ENCODE assay signal across 8 cellular contexts in genomic region chr17:1627987-1628855, GRCh38. TPM values are rescaled to one million over a fixed set of nuclear protein-coding genes. Genes with fewer than 3 reads are reported as not detected.
DNase-seq lines count a peak whose midpoint lies in the region; ATAC-seq and TF ChIP-seq lines count a peak whose summit lies in the region.

Gene SLC43A2, minus strand, starts transcription at chr17:1628834. Its CDS starts 960 bp downstream, at chr17:1627874.

- no peaks in the 10 kb centered on the region for H3K9me3 ChIP-seq in KOPT-K1 (ENCODE audit: insufficient read depth, low read length, poor library complexity, severe bottlenecking)
- no peaks in the 10 kb centered on the region for H3K9me3 ChIP-seq in gastroesophageal sphincter
- no peaks in the 10 kb centered on the region for H3K9me3 ChIP-seq in neuron (ENCODE audit: low read length)
- H3K9me3 ChIP-seq in subcutaneous abdominal adipose tissue (ENCODE audit: control insufficient read depth in 5 of 5, low read length in 5 of 5): no peaks in the 10 kb centered on the region

- DNase-seq in DMS53 (lab: John Stamatoyannopoulos, UW): peak; percentile 86
- DNase-seq in SHP77 (lab: John Stamatoyannopoulos, UW): peak; percentile 92 to 94
- DNase-seq in activated naive CD4-positive, alpha-beta T cell treated with anti-CD3 and anti-CD28 coated beads, Interleukin-2, amount 10 ng/mL, durations not matched to agents 7 days and 5 days: peak; percentile 83

- H3K4me3 Mint-ChIP-seq in activated naive CD4-positive, alpha-beta T cell treated with anti-CD3 and anti-CD28 coated beads, Interleukin-2, amount 10 ng/mL, durations not matched to agents 7 days and 5 days: peak within 1 kb of the TSS; percentile 82

- H3K9me3 Mint-ChIP-seq in activated naive CD4-positive, alpha-beta T cell treated with anti-CD3 and anti-CD28 coated beads, Interleukin-2, amount 10 ng/mL, durations not matched to agents 7 days and 5 days: no peaks in the 10 kb centered on the region

- CTCF ChIA-PET in activated naive CD4-positive, alpha-beta T cell treated with anti-CD3 and anti-CD28 coated beads, Interleukin-2, amount 10 ng/mL, durations not matched to agents 7 days and 5 days (lab: Charles Lee): interaction anchor here (2.2 to 3.7 kb wide), 2 partner anchors 20 to 55 kb away, joined by 11 to 42 read pairs; partner anchors contain the start of gene RILP

- peak within 1 kb of the TSS in 4 of 5 donors; percentile 58 to 77 (median 74) for H3K9ac ChIP-seq in subcutaneous abdominal adipose tissue (ENCODE audit: low read length in 5 of 5)

- H3K27ac ChIP-seq in KOPT-K1 (ENCODE audit: low read depth, low read length, poor library complexity, severe bottlenecking) (peak within 1 kb of the TSS; percentile 79), gastroesophageal sphincter (peak within 1 kb of the TSS; percentile 57 to 96 (median 92)), subcutaneous abdominal adipose tissue (ENCODE audit: low read depth, low read length) (peak within 1 kb of the TSS; percentile 84)

- H3K36me3 Mint-ChIP-seq in activated naive CD4-positive, alpha-beta T cell treated with anti-CD3 and anti-CD28 coated beads, Interleukin-2, amount 10 ng/mL, durations not matched to agents 7 days and 5 days: no peaks in the 10 kb centered on the region

- H3K4me3 ChIP-seq in gastroesophageal sphincter (peak within 1 kb of the TSS; percentile 59 to 77), neuron (ENCODE audit: low read length) (peak within 1 kb of the TSS; percentile 73), subcutaneous abdominal adipose tissue (ENCODE audit: low read depth in 1 of 5, low read length in 5 of 5) (peak within 1 kb of the TSS; percentile 53 to 95 (median 74))

- 0% methylated on average over 19 to 26 of the region's 95 CpGs for WGBS in gastroesophageal sphincter (ENCODE audit: low coverage in 1 of 2), 2 donors

- H3K27me3 ChIP-seq in gastroesophageal sphincter (no peaks in the 10 kb centered on the region), neuron (ENCODE audit: insufficient read depth, low read length) (no peaks in the 10 kb centered on the region), subcutaneous abdominal adipose tissue (ENCODE audit: control insufficient read depth in 5 of 5, insufficient read depth in 4 of 5, low read length in 5 of 5) (no peaks in the 10 kb centered on the region)

- peak within 1 kb of the TSS; percentile 80 for H3K27ac Mint-ChIP-seq in activated naive CD4-positive, alpha-beta T cell treated with anti-CD3 and anti-CD28 coated beads, Interleukin-2, amount 10 ng/mL, durations not matched to agents 7 days and 5 days

- H3K4me1 ChIP-seq in gastroesophageal sphincter (peaks cover 0 to 40% (median 9%) of the 10 kb centered on the region in 3 donors), neuron (ENCODE audit: insufficient read depth, low read length) (peaks cover 30% of the 10 kb centered on the region), subcutaneous abdominal adipose tissue (ENCODE audit: control insufficient read depth in 5 of 5, insufficient read depth in 5 of 5, low read length in 5 of 5) (peaks cover 6 to 63% (median 45%) of the 10 kb centered on the region in 5 donors)

- no peak for TF ChIP-seq POLR2A in gastroesophageal sphincter (IDR thresholded peaks at IDR 0.05)

- peaks cover 18% of the 10 kb centered on the region; the same call in 1 of the 2 replicates for H3K36me3 ChIP-seq in KOPT-K1 (ENCODE audit: insufficient read depth, low read length)
- H3K36me3 ChIP-seq in gastroesophageal sphincter: peaks cover 0 to 6% of the 10 kb centered on the region in 2 donors
- H3K36me3 ChIP-seq in neuron (ENCODE audit: insufficient read depth, low read length): peaks cover 25% of the 10 kb centered on the region
- H3K36me3 ChIP-seq in subcutaneous abdominal adipose tissue (ENCODE audit: control insufficient read depth in 5 of 5, insufficient read depth in 5 of 5, low read length in 5 of 5): peaks cover 0 to 8% (median 0%) of the 10 kb centered on the region in 5 donors

- TF ChIP-seq CTCF in gastroesophageal sphincter (IDR thresholded peaks at IDR 0.05): no peak

- ATAC-seq in GM21619 (IDR thresholded peaks at IDR 0.05; ENCODE audit: unreplicated experiment): peak; percentile 57
- ATAC-seq in gastroesophageal sphincter: peak; percentile 84

- H3K27me3 Mint-ChIP-seq in activated naive CD4-positive, alpha-beta T cell treated with anti-CD3 and anti-CD28 coated beads, Interleukin-2, amount 10 ng/mL, durations not matched to agents 7 days and 5 days: peaks cover 91% of the 10 kb centered on the region

- no peak within 1 kb of the TSS for H2AFZ ChIP-seq in neuron (ENCODE audit: low read depth, low read length)

- TF ChIP-seq EP300 in gastroesophageal sphincter (IDR thresholded peaks at IDR 0.05): no peak

- peaks cover 26% of the 10 kb centered on the region for H3K4me1 Mint-ChIP-seq in activated naive CD4-positive, alpha-beta T cell treated with anti-CD3 and anti-CD28 coated beads, Interleukin-2, amount 10 ng/mL, durations not matched to agents 7 days and 5 days

RNA-seq across cellular contexts. Expression of gene SLC43A2, which starts in this region (rescaled TPM):
- total RNA-seq in gastroesophageal sphincter: 10 to 100 TPM in 3 of 4 donors, 1 to 10 TPM in 1; 6.4 to 16.8 (median 10.4) TPM

Comparison
In these comparisons a context has a peak if more than half of its experiments do, and no peak if none do; other contexts are left out.
1. Peak in every context shown above with its lines: DNase-seq, ATAC-seq, H3K4me3 ChIP-seq and H3K27ac ChIP-seq.